Comparison of ENCODE assay signal across 1 cellular context in genomic region chr1:34746785-34747637, GRCh38.
TF ChIP-seq lines count a peak whose summit lies in the region.

No MANE protein-coding gene starts in this region.

TF ChIP-seq in K562, 482 proteins besides CTCF, POLR2A, EP300 and RAD21:
- no peak for TF ChIP-seq CREB3 (tag; conservative IDR thresholded peaks at IDR 0.05; ENCODE audit: low read depth)
- TF ChIP-seq TSHZ1 (CRISPR knock-in tag; IDR thresholded peaks at IDR 0.05), result no peak
- TF ChIP-seq ZKSCAN8 (CRISPR knock-in tag; IDR thresholded peaks at IDR 0.05), result no peak
- no peak for TF ChIP-seq ZBTB49 (CRISPR knock-in tag; IDR thresholded peaks at IDR 0.05; ENCODE audit: borderline replicate concordance)
- TF ChIP-seq ATF6 (CRISPR knock-in tag; IDR thresholded peaks at IDR 0.05), result no peak
- no peak for TF ChIP-seq SMARCB1 (IDR thresholded peaks at IDR 0.05; ENCODE audit: insufficient read length, low read depth)
- TF ChIP-seq ZNF3 (CRISPR knock-in tag; IDR thresholded peaks at IDR 0.05), result no peak
- peak; percentile 80 for TF ChIP-seq RBM25 (IDR thresholded peaks at IDR 0.05; ENCODE audit: low read depth, low read length, severe bottlenecking)
- TF ChIP-seq PBX2 (CRISPR knock-in tag; IDR thresholded peaks at IDR 0.05; ENCODE audit: low read depth), result no peak
- TF ChIP-seq PBX2 (tag; conservative IDR thresholded peaks at IDR 0.05; ENCODE audit: low read depth), result no peak
- no peak for TF ChIP-seq GATAD2B (IDR thresholded peaks at IDR 0.05; ENCODE audit: borderline replicate concordance)
- no peak for TF ChIP-seq FOXM1 (IDR thresholded peaks at IDR 0.05; ENCODE audit: low read depth)
- TF ChIP-seq FOXM1 (CRISPR knock-in tag; IDR thresholded peaks at IDR 0.05; ENCODE audit: low read depth), result no peak
- 0 out of 4 replicates have a peak, but pooled peaks of 1 of the 2 experiments have one; percentile 12 for TF ChIP-seq KDM1A (IDR thresholded peaks at IDR 0.05)
- TF ChIP-seq ESRRA (IDR thresholded peaks at IDR 0.05; ENCODE audit: borderline replicate concordance, low read depth), result no peak
- TF ChIP-seq SMC3 (conservative IDR thresholded peaks at IDR 0.05; ENCODE audit: insufficient read depth, low read depth, low read length), result no peak
- TF ChIP-seq POLR3A (IDR thresholded peaks at IDR 0.05; ENCODE audit: borderline replicate concordance, extremely low read depth, insufficient read depth, insufficient read length), result no peak
- no peak for TF ChIP-seq POLR2AphosphoS5 (IDR thresholded peaks at IDR 0.05; ENCODE audit: control insufficient read depth, insufficient read depth, low read depth, low read length)
- TF ChIP-seq HMG20B (CRISPR knock-in tag; IDR thresholded peaks at IDR 0.05), result no peak
- TF ChIP-seq POLR2AphosphoS2 (IDR thresholded peaks at IDR 0.05; ENCODE audit: low read length), result no peak
- TF ChIP-seq ATF3 (IDR thresholded peaks at IDR 0.05), result no peak
- no peak for TF ChIP-seq ATF3 (CRISPR knock-in tag; conservative IDR thresholded peaks at IDR 0.05)
- no peak for TF ChIP-seq KAT8 (IDR thresholded peaks at IDR 0.05; ENCODE audit: low read depth)
- TF ChIP-seq CHD1 (IDR thresholded peaks at IDR 0.05; ENCODE audit: low read length), result no peak
- no peak for TF ChIP-seq HDAC3 (IDR thresholded peaks at IDR 0.05; ENCODE audit: borderline replicate concordance, partially characterized antibody)
- TF ChIP-seq ZNF277 (CRISPR knock-in tag; IDR thresholded peaks at IDR 0.05; ENCODE audit: borderline replicate concordance), result no peak
- no peak for TF ChIP-seq HINFP (tag; conservative IDR thresholded peaks at IDR 0.05; ENCODE audit: low read depth)
- peak; percentile 70; the same call in 1 of the 2 replicates for TF ChIP-seq BCOR (IDR thresholded peaks at IDR 0.05)
- peak; percentile 88 for TF ChIP-seq ZFP36 (IDR thresholded peaks at IDR 0.05; ENCODE audit: low read depth, low read length, partially characterized antibody)
- TF ChIP-seq SREBF1 (IDR thresholded peaks at IDR 0.05; ENCODE audit: borderline replicate concordance, low read depth, low read length), result no peak
- TF ChIP-seq C11orf30 (IDR thresholded peaks at IDR 0.05; ENCODE audit: low read depth), result no peak
- peak; percentile 67 for TF ChIP-seq SMARCA5 (IDR thresholded peaks at IDR 0.05)
- TF ChIP-seq FOXA1 (IDR thresholded peaks at IDR 0.05; ENCODE audit: borderline replicate concordance), result no peak
